8 cellular contexts compared by ENCODE assay signal in genomic region chr19:48997972-48998371, GRCh38. TPM values are rescaled to one million over a fixed set of nuclear protein-coding genes. Genes with fewer than 3 reads are reported as not detected.
DNase-seq lines count a peak whose midpoint lies in the region; ATAC-seq and TF ChIP-seq lines count a peak whose summit lies in the region.

No MANE protein-coding gene starts in this region.

- H2BK120ac ChIP-seq in neuronal stem cell (ENCODE audit: low read depth, low read length): no peak overlapping the region

- H3K9ac ChIP-seq in HCT116 (ENCODE audit: low read length): no peak overlapping the region
- H3K9ac ChIP-seq in neuronal stem cell (ENCODE audit: low read depth, low read length, poor library complexity): no peak overlapping the region

- no peaks in the 10 kb centered on the region for H3K36me3 ChIP-seq in CD4-positive, CD25-positive, alpha-beta regulatory T cell (ENCODE audit: control insufficient read depth, insufficient read depth, low read length)
- H3K36me3 ChIP-seq in HCT116 (ENCODE audit: control insufficient read depth in 1 of 2, insufficient read depth in 2 of 2, low read length in 2 of 2): peaks cover 8 to 24% of the 10 kb centered on the region in 2 experiments; a peak in 3 of 4 replicates
- H3K36me3 ChIP-seq in body of pancreas (replicated peaks in 1 of 2; ENCODE audit: insufficient read depth in 1 of 2, low read depth in 2 of 2): no peaks in the 10 kb centered on the region
- H3K36me3 ChIP-seq in neuronal stem cell (replicated peaks in 1 of 2; ENCODE audit: control insufficient read depth in 2 of 2, insufficient read depth in 2 of 2, low read length in 2 of 2): peaks cover 1 to 16% of the 10 kb centered on the region in 2 donors
- H3K36me3 ChIP-seq in prostate gland: no peaks in the 10 kb centered on the region

- no peak for TF ChIP-seq POLR2A in HCT116 (IDR thresholded peaks at IDR 0.05; ENCODE audit: borderline replicate concordance, extremely low read depth, insufficient read depth, insufficient read length)
- TF ChIP-seq POLR2A in body of pancreas (IDR thresholded peaks at IDR 0.05): no peak
- TF ChIP-seq POLR2A in prostate gland (IDR thresholded peaks at IDR 0.05): no peak

- H3K36me3 Mint-ChIP-seq in CD4-positive, CD25-positive, alpha-beta regulatory T cell: peaks cover 7% of the 10 kb centered on the region

- H4K8ac ChIP-seq in neuronal stem cell (ENCODE audit: low read depth, low read length): no peak overlapping the region

- H3K23ac ChIP-seq in neuronal stem cell (ENCODE audit: low read depth, low read length, poor library complexity): no peak overlapping the region

- BruUV-seq in HCT116 (replicated peaks; lab: Mats Ljungman, UMichigan): no TSS peak

- POLR2A ChIA-PET in HCT116 (lab: Charles Lee): interaction anchor here (0.6 to 1.0 kb wide), 2 partner anchors 16 to 76 kb away, joined by 3 read pairs; no protein-coding TSS in a partner anchor

- 45% methylated on average over 5 of the region's 5 CpGs; no CpG with 5 or more reads in 1 of the 2 donors for WGBS in body of pancreas, 2 donors
- WGBS in neuronal stem cell (ENCODE audit: extremely low coverage in 2 of 2, insufficient read length in 2 of 2, insufficient replicate concordance in 1 of 2), 2 donors: no CpG with 5 or more reads among the region's 5 CpGs
- 72% methylated on average over 5 of the region's 5 CpGs for WGBS in prostate gland

- TF ChIP-seq RAD21 in HCT116 (IDR thresholded peaks at IDR 0.05; ENCODE audit: low read depth): peak; percentile 69

- H3K4me2 ChIP-seq in HCT116 (ENCODE audit: low read length): peak overlapping the region; percentile 7; the same call in 1 of the 2 replicates
- no peak overlapping the region for H3K4me2 ChIP-seq in neuronal stem cell (ENCODE audit: insufficient read depth, low read length, poor library complexity, severe bottlenecking)

- TF ChIP-seq CTCF in HCT116 (IDR thresholded peaks at IDR 0.05 in 2 of 3, conservative IDR thresholded peaks at IDR 0.05 in 1 of 3; ENCODE audit: borderline replicate concordance in 1 of 3, insufficient read depth in 1 of 3, low read depth in 2 of 3, low read length in 2 of 3): peak; percentile 67 to 80 (median 74); a peak in 5 of 6 replicates
- TF ChIP-seq CTCF in body of pancreas (IDR thresholded peaks at IDR 0.05): peak in 4 of 7 experiments; percentile 19 to 35 (median 26)
- peak in 1 of 4 experiments; percentile 16 for TF ChIP-seq CTCF in prostate gland (IDR thresholded peaks at IDR 0.05)

- no peak overlapping the region for H3K14ac ChIP-seq in neuronal stem cell (ENCODE audit: low read length)

- peaks cover 14% of the 10 kb centered on the region; the same call in 1 of the 2 replicates for H4K20me1 ChIP-seq in HCT116 (ENCODE audit: insufficient read depth)

- RAD21 ChIA-PET in HCT116 (lab: Charles Lee; ENCODE audit: low non-redundant PET in 1 of 2, low total read pairs in 2 of 2, uncharacterized antibody in 2 of 2, unreplicated experiment in 2 of 2): interaction anchor here in 1 of 2 experiments (0.7 kb wide), 1 partner anchor 100 kb away, joined by 3 read pairs; no protein-coding TSS in a partner anchor

- no peak overlapping the region for H4K91ac ChIP-seq in neuronal stem cell (ENCODE audit: low read depth, low read length, poor library complexity)

- H2AK5ac ChIP-seq in neuronal stem cell (ENCODE audit: low read depth, low read length): no peak overlapping the region

- H2BK12ac ChIP-seq in neuronal stem cell (ENCODE audit: low read length): no peak overlapping the region

- H3K9me2 ChIP-seq in HCT116 (ENCODE audit: insufficient read depth): no peaks in the 10 kb centered on the region

- no peaks in the 10 kb centered on the region for H3K9me3 Mint-ChIP-seq in CD4-positive, CD25-positive, alpha-beta regulatory T cell

- ATAC-seq in CD4-positive, CD25-positive, alpha-beta regulatory T cell (ENCODE audit: low read depth in 2 of 2): no peak
- ATAC-seq in HCT116: peak; percentile 36
- no peak for ATAC-seq in body of pancreas
- ATAC-seq in HG02884 (IDR thresholded peaks at IDR 0.05; ENCODE audit: unreplicated experiment): no peak

- H2AFZ ChIP-seq in HCT116 (ENCODE audit: low read depth, low read length, poor library complexity, severe bottlenecking): no peak overlapping the region
- H2AFZ ChIP-seq in neuronal stem cell (ENCODE audit: low read length): no peak overlapping the region

- H3K79me2 ChIP-seq in HCT116 (ENCODE audit: insufficient read depth, low read length): peaks cover 87% of the 10 kb centered on the region

- H3K4me3 ChIP-seq in CD4-positive, CD25-positive, alpha-beta regulatory T cell (ENCODE audit: low read depth, low read length): no peak overlapping the region
- H3K4me3 ChIP-seq in HCT116 (replicated peaks in 1 of 2; ENCODE audit: low read depth in 1 of 2, low read length in 2 of 2) (no peak overlapping the region), body of pancreas (no peak overlapping the region), neuronal stem cell (ENCODE audit: low read length in 2 of 2) (no peak overlapping the region), prostate gland (no peak overlapping the region)

- intact Hi-C loops in HCT116 (cut with micrococcal nuclease): loop anchor here (2.0 to 5.0 kb wide), 2 partner anchors 211 to 224 kb away; no protein-coding TSS in a partner anchor
- intact Hi-C loops in body of pancreas (cut with DNase I): no loop called here
- intact Hi-C loops in prostate gland (cut with DNase I): no loop called here

- peaks cover 13% of the 10 kb centered on the region for H3K4me1 ChIP-seq in CD4-positive, CD25-positive, alpha-beta regulatory T cell (ENCODE audit: control insufficient read depth, insufficient read depth, low read length, poor library complexity, severe bottlenecking)
- peaks cover 9 to 23% of the 10 kb centered on the region in 2 experiments for H3K4me1 ChIP-seq in HCT116 (ENCODE audit: control insufficient read depth in 1 of 2, insufficient read depth in 2 of 2, low read length in 2 of 2)
- H3K4me1 ChIP-seq in body of pancreas: peaks cover 11% of the 10 kb centered on the region
- H3K4me1 ChIP-seq in neuronal stem cell (ENCODE audit: control insufficient read depth in 2 of 2, insufficient read depth in 1 of 2, low read depth in 1 of 2, low read length in 2 of 2): peaks cover 2 to 8% of the 10 kb centered on the region in 2 donors
- H3K4me1 ChIP-seq in prostate gland (replicated peaks): peaks cover 6% of the 10 kb centered on the region

- H3K27me3 Mint-ChIP-seq in CD4-positive, CD25-positive, alpha-beta regulatory T cell: no peaks in the 10 kb centered on the region

- peak overlapping the region in 2 of 4 donors; percentile 37 to 75 for H3K4me3 Mint-ChIP-seq in CD4-positive, CD25-positive, alpha-beta regulatory T cell

- no peak overlapping the region for H3K18ac ChIP-seq in neuronal stem cell (ENCODE audit: low read length)

- H3K9me3 ChIP-seq in CD4-positive, CD25-positive, alpha-beta regulatory T cell (ENCODE audit: control insufficient read depth in 2 of 2, low read length in 2 of 2): no peaks in the 10 kb centered on the region
- H3K9me3 ChIP-seq in HCT116 (ENCODE audit: control insufficient read depth in 1 of 2, insufficient read depth in 1 of 2, low read depth in 1 of 2, low read length in 2 of 2) (no peaks in the 10 kb centered on the region), body of pancreas (no peaks in the 10 kb centered on the region), neuronal stem cell (replicated peaks in 1 of 2; ENCODE audit: control insufficient read depth in 2 of 2, insufficient read depth in 1 of 2, low read depth in 1 of 2, low read length in 2 of 2) (no peaks in the 10 kb centered on the region), prostate gland (no peaks in the 10 kb centered on the region)

- H3K27ac ChIP-seq in CD4-positive, CD25-positive, alpha-beta regulatory T cell (ENCODE audit: insufficient read depth, low read length, poor library complexity, severe bottlenecking): no peak overlapping the region
- H3K27ac ChIP-seq in HCT116 (ENCODE audit: low read depth, low read length) (peak overlapping the region; percentile 41), body of pancreas (no peak overlapping the region), neuronal stem cell (replicated peaks; ENCODE audit: low read length) (no peak overlapping the region), prostate gland (no peak overlapping the region)

- H3K4ac ChIP-seq in neuronal stem cell (ENCODE audit: low read length): no peak overlapping the region

- H3K27ac Mint-ChIP-seq in CD4-positive, CD25-positive, alpha-beta regulatory T cell: peak overlapping the region in 1 of 3 donors; percentile 65

- no peak overlapping the region for H2BK5ac ChIP-seq in neuronal stem cell (ENCODE audit: low read length)

- peaks cover 4% of the 10 kb centered on the region for H3K79me1 ChIP-seq in neuronal stem cell (ENCODE audit: low read depth, low read length)

- H3K4me1 Mint-ChIP-seq in CD4-positive, CD25-positive, alpha-beta regulatory T cell: peaks cover 5 to 37% (median 28%) of the 10 kb centered on the region in 4 donors

- peak in 2 of 3 donors; percentile 39 to 67 for DNase-seq in CD4-positive, CD25-positive, alpha-beta regulatory T cell
- DNase-seq in HCT116 (ENCODE audit: low read depth, low spot score) (peak; percentile 62), SHP77 treated with DMSO at 0.1 percent for 48 hours (lab: John Stamatoyannopoulos, UW) (peak; percentile 30), body of pancreas (peak; percentile 32 to 63 (median 52)), neuronal stem cell (ENCODE audit: low spot score) (peak; percentile 43), prostate gland (ENCODE audit: low spot score) (no peak), medulla oblongata (ENCODE audit: extremely low spot score) (no peak)

- H2BK15ac ChIP-seq in neuronal stem cell (ENCODE audit: low read length): no peak overlapping the region

- CTCF ChIA-PET in HCT116 (lab: Charles Lee): interaction anchor here (0.6 to 2.0 kb wide), 10 partner anchors 10 to 211 kb away, joined by 3 to 7 read pairs (median 4); no protein-coding TSS in a partner anchor

- H3K27me3 ChIP-seq in CD4-positive, CD25-positive, alpha-beta regulatory T cell (ENCODE audit: control insufficient read depth, insufficient read depth, low read length): no peaks in the 10 kb centered on the region
- H3K27me3 ChIP-seq in HCT116 (ENCODE audit: insufficient read depth, low read length): no peaks in the 10 kb centered on the region
- H3K27me3 ChIP-seq in body of pancreas: no peaks in the 10 kb centered on the region
- H3K27me3 ChIP-seq in neuronal stem cell (ENCODE audit: control insufficient read depth in 3 of 3, insufficient read depth in 3 of 3, low read depth in 1 of 3, low read length in 3 of 3): no peaks in the 10 kb centered on the region
- H3K27me3 ChIP-seq in prostate gland (replicated peaks; ENCODE audit: insufficient read depth): no peaks in the 10 kb centered on the region

RNA-seq across cellular contexts. Expression of gene RUVBL2, which starts 4.3 kb away (rescaled TPM):
- total RNA-seq in CD4-positive, CD25-positive, alpha-beta regulatory T cell: 18.5 TPM
- 10 to 100 TPM; 49.1 to 60.2 (median 52.9) TPM for polyA plus RNA-seq in CD4-positive, CD25-positive, alpha-beta regulatory T cell
- total RNA-seq in HCT116 (2021; ENCODE audit: unreplicated experiment) (270 TPM), body of pancreas (10 to 100 TPM; 46.5 to 47.2 TPM), prostate gland (100 to 1,000 TPM; 110 to 126 TPM)
- 410 and 435 TPM in 2 replicates for polyA plus RNA-seq in HCT116 (2012)
- 76.7 TPM for polyA plus RNA-seq in neuronal stem cell (2013, experiment 1 of 2)
- polyA plus RNA-seq in neuronal stem cell (2013, experiment 2 of 2): 72.0 TPM

RNA-seq across cellular contexts. Expression of gene GYS1, which starts 4.9 kb away (rescaled TPM):
- 37.1 TPM for total RNA-seq in CD4-positive, CD25-positive, alpha-beta regulatory T cell
- polyA plus RNA-seq in CD4-positive, CD25-positive, alpha-beta regulatory T cell: 10 to 100 TPM; 24.5 to 28.8 (median 26.2) TPM
- total RNA-seq in HCT116 (2021; ENCODE audit: unreplicated experiment) (50.7 TPM), body of pancreas (10 to 100 TPM in 1 of 2 donors, 1 to 10 TPM in 1; 7.5 to 17.8 TPM), prostate gland (10 to 100 TPM; 47.3 to 52.0 TPM)
- 43.9 and 57.3 TPM in 2 replicates for polyA plus RNA-seq in HCT116 (2012)
- polyA plus RNA-seq in neuronal stem cell (2013, experiment 1 of 2): 17.7 TPM
- polyA plus RNA-seq in neuronal stem cell (2013, experiment 2 of 2): 16.4 TPM

RNA-seq across cellular contexts. Expression of gene LHB, which starts 18.9 kb away (rescaled TPM):
- not detected for total RNA-seq in CD4-positive, CD25-positive, alpha-beta regulatory T cell
- polyA plus RNA-seq in CD4-positive, CD25-positive, alpha-beta regulatory T cell: not detected
- total RNA-seq in HCT116 (2021; ENCODE audit: unreplicated experiment) (3.7 TPM), body of pancreas (10 to 100 TPM in 1 of 2 donors, not detected in 1; 45.8 TPM), prostate gland (1 to 10 TPM in 1 of 2 donors, not detected in 1; 5.2 TPM)
- polyA plus RNA-seq in HCT116 (2012): 4.2 and 4.7 TPM in 2 replicates
- 0.10 TPM for polyA plus RNA-seq in neuronal stem cell (2013, experiment 1 of 2)
- polyA plus RNA-seq in neuronal stem cell (2013, experiment 2 of 2): not detected

RNA-seq across cellular contexts. Expression of gene CGB3, which starts 26.2 kb away (rescaled TPM):
- not detected for total RNA-seq in CD4-positive, CD25-positive, alpha-beta regulatory T cell
- not detected for polyA plus RNA-seq in CD4-positive, CD25-positive, alpha-beta regulatory T cell
- total RNA-seq in HCT116 (2021; ENCODE audit: unreplicated experiment): not detected
- polyA plus RNA-seq in HCT116 (2012): not detected in 2 replicates
- total RNA-seq in body of pancreas: not detected
- not detected for polyA plus RNA-seq in neuronal stem cell (2013, experiment 1 of 2)
- not detected for polyA plus RNA-seq in neuronal stem cell (2013, experiment 2 of 2)
- not detected for total RNA-seq in prostate gland

RNA-seq across cellular contexts. Expression of gene FTL, which starts 32.9 kb away (rescaled TPM):
- 575 TPM for total RNA-seq in CD4-positive, CD25-positive, alpha-beta regulatory T cell
- 1,000 to 10,000 TPM; 4,061 to 5,675 (median 4,823) TPM for polyA plus RNA-seq in CD4-positive, CD25-positive, alpha-beta regulatory T cell
- total RNA-seq in HCT116 (2021; ENCODE audit: unreplicated experiment): 1,885 TPM
- polyA plus RNA-seq in HCT116 (2012): 2,308 and 2,337 TPM in 2 replicates
- 1,000 to 10,000 TPM; 1,824 to 3,385 TPM for total RNA-seq in body of pancreas
- 2,949 TPM for polyA plus RNA-seq in neuronal stem cell (2013, experiment 1 of 2)
- 2,579 TPM for polyA plus RNA-seq in neuronal stem cell (2013, experiment 2 of 2)
- 1,000 to 10,000 TPM; 1,764 to 2,124 TPM for total RNA-seq in prostate gland

Comparison
In these comparisons a context has a peak if more than half of its experiments do, and no peak if none do; other contexts are left out.
1. DNase-seq: peak in CD4-positive, CD25-positive, alpha-beta regulatory T cell (2 of 3), HCT116 (single experiment), SHP77 treated with DMSO at 0.1 percent for 48 hours (single experiment), body of pancreas (4 of 4) and neuronal stem cell (single experiment); none in prostate gland (single experiment) and medulla oblongata (single experiment).